26 cellular contexts compared by ENCODE assay signal in the genomic region with DNA sequence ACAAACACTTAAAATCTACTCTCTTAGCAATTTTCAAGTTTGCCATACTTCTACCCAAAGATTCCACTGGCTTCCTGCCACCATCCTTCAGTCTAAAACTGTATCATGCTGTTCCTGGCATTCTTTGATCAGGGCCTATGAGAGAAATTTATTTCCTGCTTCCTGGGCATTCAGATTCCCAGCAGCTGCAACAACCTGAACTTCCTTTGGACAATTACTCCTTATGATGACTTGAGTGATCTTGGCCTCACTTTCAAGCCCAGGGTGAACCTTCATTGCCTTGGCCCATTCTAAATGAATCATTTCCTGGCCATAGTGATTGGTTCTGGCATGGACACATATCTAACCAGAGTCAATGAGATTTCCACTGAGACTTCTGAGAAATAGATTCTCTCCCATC. TPM values are rescaled to one million over a fixed set of nuclear protein-coding genes. Genes with fewer than 3 reads are reported as not detected.
A peak's percentile ranks its signal among the peaks of the same experiment; 100 is the strongest.
DNase-seq lines count a peak whose midpoint lies in the region; ATAC-seq and TF ChIP-seq lines count a peak whose summit lies in the region.
"Had no signal": no experiment of that assay in that cellular context is flagged by ENCODE, and none has a peak within 500 bp of the region (broad histone marks: within the 10 kb centered on the region; RNA-seq: fewer than 3 reads in every experiment).

No MANE protein-coding gene starts in this region.

- H3K4me3 ChIP-seq in cardiac fibroblast (replicated peaks in 1 of 2; ENCODE audit: low read depth in 2 of 2, low read length in 2 of 2): no peak overlapping the region
- H3K4me3 ChIP-seq in thyroid gland (replicated peaks in 1 of 3): no peak overlapping the region
- H3K4me3 ChIP-seq: BLaER1, SK-N-MC had no signal

- ATAC-seq in Right ventricle myocardium inferior: no peak

- H3K27ac ChIP-seq in thyroid gland: no peak overlapping the region
- H3K27ac ChIP-seq: BLaER1, SK-N-MC had no signal

- TF ChIP-seq POLR2A in thyroid gland (IDR thresholded peaks at IDR 0.05): no peak

- DNase-seq in HT1080 (ENCODE audit: low read depth): peak; percentile 70
- peak; percentile 7 to 10 for DNase-seq in cardiac fibroblast (ENCODE audit: low read depth in 2 of 2)
- DNase-seq in glomerular endothelial cell (ENCODE audit: extremely low read depth, low read depth, low spot score): peak; percentile 89
- DNase-seq in pons (ENCODE audit: low spot score): peak; percentile 31
- no peak for DNase-seq in DMS153 treated with DMSO at 0.1 percent for 48 hours (lab: John Stamatoyannopoulos, UW; ENCODE audit: unreplicated experiment)
- DNase-seq in thyroid gland: no peak
- no peak for DNase-seq in Right ventricle myocardium inferior (ENCODE audit: missing footprints)
- DNase-seq in NCI-H1105 (lab: John Stamatoyannopoulos, UW): no peak
- DNase-seq: CD4-positive, alpha-beta T cell; DMS53; HCEC 1CT; IMR-90; KG1; NCI-H1048; NCI-H1417 treated with DMSO at 0.1 percent for 48 hours; NCI-H1694 treated with DMSO at 0.1 percent for 48 hours; NCI-H2081; NCI-H2227 treated with DMSO at 0.1 percent for 48 hours; NCI-H510A; NCI-H69; RPMI8226; SHP77 had no signal

- intact Hi-C loops in thyroid gland (cut with DNase I) (loop anchor here (5.0 kb wide), 1 partner anchor 1381 kb away; no protein-coding TSS in a partner anchor), Right ventricle myocardium inferior (cut with DNase I) (loop anchor here (2.0 to 10.0 kb wide), 2 partner anchors 898 to 1384 kb away; a partner anchor contains a TSS)

- no peaks in the 10 kb centered on the region for H3K27me3 ChIP-seq in thyroid gland
- H3K27me3 ChIP-seq: BLaER1 had no signal

- no peaks in the 10 kb centered on the region for H3K36me3 ChIP-seq in thyroid gland
- H3K36me3 ChIP-seq: BLaER1 had no signal

- no peaks in the 10 kb centered on the region for H3K9me3 ChIP-seq in thyroid gland
- H3K9me3 ChIP-seq: BLaER1 had no signal

- TF ChIP-seq CTCF in cardiac fibroblast (IDR thresholded peaks at IDR 0.05; ENCODE audit: low read depth, low read length): no peak
- no peak for TF ChIP-seq CTCF in thyroid gland (IDR thresholded peaks at IDR 0.05)

- H3K4me1 ChIP-seq in thyroid gland: no peaks in the 10 kb centered on the region
- H3K4me1 ChIP-seq: BLaER1 had no signal

RNA-seq across cellular contexts. Expression of a gene that starts 18.0 kb away (rescaled TPM):
- 7.8 and 12.9 TPM in 2 replicates for total RNA-seq in HT1080 (2014; rRNA removed; shearing (Covaris generic))
- polyA plus RNA-seq in HT1080 (2015; cell fraction: cytosol; rRNA removed): 28.6 and 32.7 TPM in 2 replicates
- polyA plus RNA-seq in HT1080 (2015; cell fraction: nucleus; rRNA removed): 56.3 and 63.2 TPM in 2 replicates
- total RNA-seq in glomerular endothelial cell (30.2 and 38.4 TPM in 2 replicates), thyroid gland (10 to 100 TPM; 24.1 to 51.4 (median 40.7) TPM), Right ventricle myocardium inferior (14.4 TPM)

RNA-seq across cellular contexts. Expression of a gene that starts 26.2 kb away (rescaled TPM):
- total RNA-seq in HT1080 (2014; rRNA removed; shearing (Covaris generic)): not detected in 2 replicates
- not detected in 2 replicates for polyA plus RNA-seq in HT1080 (2015; cell fraction: cytosol; rRNA removed)
- polyA plus RNA-seq in HT1080 (2015; cell fraction: nucleus; rRNA removed): 0.23 and 0.48 TPM in 2 replicates
- total RNA-seq in glomerular endothelial cell (2.1 and 11.6 TPM in 2 replicates), thyroid gland (1 to 10 TPM in 1 of 4 donors, not detected in 3; 3.9 TPM), Right ventricle myocardium inferior (not detected)
- total RNA-seq: Daoy, G401, IMR-90 had no signal

Comparison
In these comparisons a context has a peak if more than half of its experiments do, and no peak if none do; other contexts are left out.
1. DNase-seq: peak in HT1080 (single experiment), cardiac fibroblast (2 of 2), glomerular endothelial cell (single experiment) and pons (single experiment); none in DMS153 treated with DMSO at 0.1 percent for 48 hours (single experiment), thyroid gland (0 of 2), Right ventricle myocardium inferior (single experiment) and NCI-H1105 (single experiment).